Comparison of ENCODE assay signal across 1 cellular context in the genomic region with DNA sequence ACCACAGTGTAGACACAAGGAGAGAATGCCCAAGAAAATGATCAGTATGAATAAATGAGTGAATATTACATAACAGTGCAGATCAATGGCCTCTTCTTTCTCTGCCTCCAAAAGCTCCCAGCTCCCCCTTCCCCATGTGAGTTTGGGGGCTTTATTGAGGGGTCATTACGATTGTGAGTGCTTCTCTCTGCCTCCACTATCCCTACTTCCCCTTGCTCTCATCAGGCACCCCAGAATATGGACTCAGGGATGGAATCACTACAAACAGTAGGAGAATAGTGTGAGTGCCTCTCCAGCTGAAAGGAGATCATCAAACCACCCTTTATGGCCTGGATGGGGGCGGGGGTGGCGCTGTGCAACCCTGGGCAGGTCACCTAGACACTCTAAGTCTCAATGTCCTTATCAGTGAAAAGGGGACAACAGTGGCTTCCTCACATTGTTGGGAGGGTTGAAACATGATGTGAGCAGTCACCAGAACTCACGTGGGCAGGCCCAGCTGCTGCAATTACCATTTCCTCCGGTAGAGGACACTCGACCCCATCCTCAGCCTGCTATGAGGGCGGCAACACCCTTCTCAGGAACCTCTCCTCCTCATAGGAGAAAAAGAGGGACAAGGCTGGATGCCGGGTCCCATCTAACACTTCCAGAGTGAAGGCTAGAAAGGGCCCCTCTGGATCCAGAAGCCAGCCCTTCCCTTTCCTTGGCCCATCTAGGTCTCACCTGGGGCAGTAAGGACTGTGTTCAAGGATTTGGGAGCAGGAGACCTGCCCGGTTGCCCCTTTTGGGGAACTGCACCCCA.
TF ChIP-seq lines count a peak whose summit lies in the region.

No MANE protein-coding gene starts in this region.

TF ChIP-seq in K562, 482 proteins besides CTCF, POLR2A, EP300 and RAD21 (continued from another document and continues in another):
- TF ChIP-seq, protein P1, sequence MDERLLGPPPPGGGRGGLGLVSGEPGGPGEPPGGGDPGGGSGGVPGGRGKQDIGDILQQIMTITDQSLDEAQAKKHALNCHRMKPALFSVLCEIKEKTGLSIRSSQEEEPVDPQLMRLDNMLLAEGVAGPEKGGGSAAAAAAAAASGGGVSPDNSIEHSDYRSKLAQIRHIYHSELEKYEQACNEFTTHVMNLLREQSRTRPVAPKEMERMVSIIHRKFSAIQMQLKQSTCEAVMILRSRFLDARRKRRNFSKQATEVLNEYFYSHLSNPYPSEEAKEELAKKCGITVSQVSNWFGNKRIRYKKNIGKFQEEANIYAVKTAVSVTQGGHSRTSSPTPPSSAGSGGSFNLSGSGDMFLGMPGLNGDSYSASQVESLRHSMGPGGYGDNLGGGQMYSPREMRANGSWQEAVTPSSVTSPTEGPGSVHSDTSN (CRISPR knock-in tag; IDR thresholded peaks at IDR 0.05; ENCODE audit: low read depth): no peak
- TF ChIP-seq, protein P1 (tag; conservative IDR thresholded peaks at IDR 0.05; ENCODE audit: low read depth): no peak
- TF ChIP-seq KAT7 (CRISPR knock-in tag; IDR thresholded peaks at IDR 0.05; ENCODE audit: borderline replicate concordance) (no peak), NEUROD1 (IDR thresholded peaks at IDR 0.05; ENCODE audit: borderline replicate concordance, low read depth, low read length, partially characterized antibody) (peak; percentile 73), SMAD4 (CRISPR knock-in tag; conservative IDR thresholded peaks at IDR 0.05) (peak; percentile 43; the same call in 1 of the 2 replicates), NBN (IDR thresholded peaks at IDR 0.05; ENCODE audit: low read depth) (0 out of 2 replicates have a peak, but pooled peaks have one; percentile 45), KLF6 (CRISPR knock-in tag; IDR thresholded peaks at IDR 0.05; ENCODE audit: borderline replicate concordance) (no peak), FOXJ3 (CRISPR knock-in tag; IDR thresholded peaks at IDR 0.05) (no peak), PTBP1 (IDR thresholded peaks at IDR 0.05; ENCODE audit: low read depth, low read length) (no peak), MTF1 (CRISPR knock-in tag; IDR thresholded peaks at IDR 0.05; ENCODE audit: borderline replicate concordance) (no peak), ZNF57 (CRISPR knock-in tag; IDR thresholded peaks at IDR 0.05) (no peak), XRCC5 (IDR thresholded peaks at IDR 0.05; ENCODE audit: low read depth, low read length) (0 out of 2 replicates have a peak, but pooled peaks have one; percentile 38), MTA3 (IDR thresholded peaks at IDR 0.05; ENCODE audit: borderline replicate concordance) (peak; percentile 28; the same call in 1 of the 2 replicates), KLF10 (CRISPR knock-in tag; IDR thresholded peaks at IDR 0.05) (no peak), TEAD1 (CRISPR knock-in tag; IDR thresholded peaks at IDR 0.05) (peak; percentile 81 to 96), RBM14 (IDR thresholded peaks at IDR 0.05; ENCODE audit: borderline replicate concordance, insufficient read depth, low read depth, low read length) (no peak), MCM5 (IDR thresholded peaks at IDR 0.05; ENCODE audit: low read depth) (no peak), HDGF (IDR thresholded peaks at IDR 0.05) (no peak), PHB (CRISPR knock-in tag; IDR thresholded peaks at IDR 0.05) (no peak), CHD2 (IDR thresholded peaks at IDR 0.05; ENCODE audit: low read depth, low read length) (no peak), CXXC5 (CRISPR knock-in tag; IDR thresholded peaks at IDR 0.05) (0 out of 2 replicates have a peak, but pooled peaks have one; percentile 19), CHD1 (IDR thresholded peaks at IDR 0.05; ENCODE audit: low read length) (no peak), TCF7 (IDR thresholded peaks at IDR 0.05; ENCODE audit: borderline replicate concordance) (no peak), KLF1 (tag; IDR thresholded peaks at IDR 0.05) (peak; percentile 85), BHLHE40 (IDR thresholded peaks at IDR 0.05; ENCODE audit: low read length) (peak; percentile 91), TAF15 (IDR thresholded peaks at IDR 0.05; ENCODE audit: low read depth, low read length) (no peak), NELFE (IDR thresholded peaks at IDR 0.05; ENCODE audit: insufficient read depth, insufficient read length) (no peak), ZKSCAN3 (CRISPR knock-in tag; IDR thresholded peaks at IDR 0.05) (no peak), RB1 (IDR thresholded peaks at IDR 0.05; ENCODE audit: low read depth) (peak; percentile 69; the same call in 1 of the 2 replicates), CTBP1 (IDR thresholded peaks at IDR 0.05; ENCODE audit: borderline replicate concordance) (peak; percentile 88)
- TF ChIP-seq, protein P2, sequence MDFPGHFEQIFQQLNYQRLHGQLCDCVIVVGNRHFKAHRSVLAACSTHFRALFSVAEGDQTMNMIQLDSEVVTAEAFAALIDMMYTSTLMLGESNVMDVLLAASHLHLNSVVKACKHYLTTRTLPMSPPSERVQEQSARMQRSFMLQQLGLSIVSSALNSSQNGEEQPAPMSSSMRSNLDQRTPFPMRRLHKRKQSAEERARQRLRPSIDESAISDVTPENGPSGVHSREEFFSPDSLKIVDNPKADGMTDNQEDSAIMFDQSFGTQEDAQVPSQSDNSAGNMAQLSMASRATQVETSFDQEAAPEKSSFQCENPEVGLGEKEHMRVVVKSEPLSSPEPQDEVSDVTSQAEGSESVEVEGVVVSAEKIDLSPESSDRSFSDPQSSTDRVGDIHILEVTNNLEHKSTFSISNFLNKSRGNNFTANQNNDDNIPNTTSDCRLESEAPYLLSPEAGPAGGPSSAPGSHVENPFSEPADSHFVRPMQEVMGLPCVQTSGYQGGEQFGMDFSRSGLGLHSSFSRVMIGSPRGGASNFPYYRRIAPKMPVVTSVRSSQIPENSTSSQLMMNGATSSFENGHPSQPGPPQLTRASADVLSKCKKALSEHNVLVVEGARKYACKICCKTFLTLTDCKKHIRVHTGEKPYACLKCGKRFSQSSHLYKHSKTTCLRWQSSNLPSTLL (IDR thresholded peaks at IDR 0.05): no peak
- TF ChIP-seq, protein P3, sequence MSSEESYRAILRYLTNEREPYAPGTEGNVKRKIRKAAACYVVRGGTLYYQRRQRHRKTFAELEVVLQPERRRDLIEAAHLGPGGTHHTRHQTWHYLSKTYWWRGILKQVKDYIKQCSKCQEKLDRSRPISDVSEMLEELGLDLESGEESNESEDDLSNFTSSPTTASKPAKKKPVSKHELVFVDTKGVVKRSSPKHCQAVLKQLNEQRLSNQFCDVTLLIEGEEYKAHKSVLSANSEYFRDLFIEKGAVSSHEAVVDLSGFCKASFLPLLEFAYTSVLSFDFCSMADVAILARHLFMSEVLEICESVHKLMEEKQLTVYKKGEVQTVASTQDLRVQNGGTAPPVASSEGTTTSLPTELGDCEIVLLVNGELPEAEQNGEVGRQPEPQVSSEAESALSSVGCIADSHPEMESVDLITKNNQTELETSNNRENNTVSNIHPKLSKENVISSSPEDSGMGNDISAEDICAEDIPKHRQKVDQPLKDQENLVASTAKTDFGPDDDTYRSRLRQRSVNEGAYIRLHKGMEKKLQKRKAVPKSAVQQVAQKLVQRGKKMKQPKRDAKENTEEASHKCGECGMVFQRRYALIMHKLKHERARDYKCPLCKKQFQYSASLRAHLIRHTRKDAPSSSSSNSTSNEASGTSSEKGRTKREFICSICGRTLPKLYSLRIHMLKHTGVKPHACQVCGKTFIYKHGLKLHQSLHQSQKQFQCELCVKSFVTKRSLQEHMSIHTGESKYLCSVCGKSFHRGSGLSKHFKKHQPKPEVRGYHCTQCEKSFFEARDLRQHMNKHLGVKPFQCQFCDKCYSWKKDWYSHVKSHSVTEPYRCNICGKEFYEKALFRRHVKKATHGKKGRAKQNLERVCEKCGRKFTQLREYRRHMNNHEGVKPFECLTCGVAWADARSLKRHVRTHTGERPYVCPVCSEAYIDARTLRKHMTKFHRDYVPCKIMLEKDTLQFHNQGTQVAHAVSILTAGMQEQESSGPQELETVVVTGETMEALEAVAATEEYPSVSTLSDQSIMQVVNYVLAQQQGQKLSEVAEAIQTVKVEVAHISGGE (CRISPR knock-in tag; IDR thresholded peaks at IDR 0.05): 0 out of 6 replicates have a peak, but pooled peaks of 1 of the 3 experiments have one; percentile 12
- TF ChIP-seq, protein P4, sequence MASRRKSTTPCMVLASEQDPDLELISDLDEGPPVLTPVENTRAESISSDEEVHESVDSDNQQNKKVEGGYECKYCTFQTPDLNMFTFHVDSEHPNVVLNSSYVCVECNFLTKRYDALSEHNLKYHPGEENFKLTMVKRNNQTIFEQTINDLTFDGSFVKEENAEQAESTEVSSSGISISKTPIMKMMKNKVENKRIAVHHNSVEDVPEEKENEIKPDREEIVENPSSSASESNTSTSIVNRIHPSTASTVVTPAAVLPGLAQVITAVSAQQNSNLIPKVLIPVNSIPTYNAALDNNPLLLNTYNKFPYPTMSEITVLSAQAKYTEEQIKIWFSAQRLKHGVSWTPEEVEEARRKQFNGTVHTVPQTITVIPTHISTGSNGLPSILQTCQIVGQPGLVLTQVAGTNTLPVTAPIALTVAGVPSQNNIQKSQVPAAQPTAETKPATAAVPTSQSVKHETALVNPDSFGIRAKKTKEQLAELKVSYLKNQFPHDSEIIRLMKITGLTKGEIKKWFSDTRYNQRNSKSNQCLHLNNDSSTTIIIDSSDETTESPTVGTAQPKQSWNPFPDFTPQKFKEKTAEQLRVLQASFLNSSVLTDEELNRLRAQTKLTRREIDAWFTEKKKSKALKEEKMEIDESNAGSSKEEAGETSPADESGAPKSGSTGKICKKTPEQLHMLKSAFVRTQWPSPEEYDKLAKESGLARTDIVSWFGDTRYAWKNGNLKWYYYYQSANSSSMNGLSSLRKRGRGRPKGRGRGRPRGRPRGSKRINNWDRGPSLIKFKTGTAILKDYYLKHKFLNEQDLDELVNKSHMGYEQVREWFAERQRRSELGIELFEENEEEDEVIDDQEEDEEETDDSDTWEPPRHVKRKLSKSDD (conservative IDR thresholded peaks at IDR 0.05; ENCODE audit: low read length): no peak
- TF ChIP-seq, protein P5, sequence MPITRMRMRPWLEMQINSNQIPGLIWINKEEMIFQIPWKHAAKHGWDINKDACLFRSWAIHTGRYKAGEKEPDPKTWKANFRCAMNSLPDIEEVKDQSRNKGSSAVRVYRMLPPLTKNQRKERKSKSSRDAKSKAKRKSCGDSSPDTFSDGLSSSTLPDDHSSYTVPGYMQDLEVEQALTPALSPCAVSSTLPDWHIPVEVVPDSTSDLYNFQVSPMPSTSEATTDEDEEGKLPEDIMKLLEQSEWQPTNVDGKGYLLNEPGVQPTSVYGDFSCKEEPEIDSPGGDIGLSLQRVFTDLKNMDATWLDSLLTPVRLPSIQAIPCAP (CRISPR knock-in tag; IDR thresholded peaks at IDR 0.05; ENCODE audit: borderline replicate concordance): no peak
- TF ChIP-seq, protein P6, sequence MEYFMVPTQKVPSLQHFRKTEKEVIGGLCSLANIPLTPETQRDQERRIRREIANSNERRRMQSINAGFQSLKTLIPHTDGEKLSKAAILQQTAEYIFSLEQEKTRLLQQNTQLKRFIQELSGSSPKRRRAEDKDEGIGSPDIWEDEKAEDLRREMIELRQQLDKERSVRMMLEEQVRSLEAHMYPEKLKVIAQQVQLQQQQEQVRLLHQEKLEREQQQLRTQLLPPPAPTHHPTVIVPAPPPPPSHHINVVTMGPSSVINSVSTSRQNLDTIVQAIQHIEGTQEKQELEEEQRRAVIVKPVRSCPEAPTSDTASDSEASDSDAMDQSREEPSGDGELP (CRISPR knock-in tag; IDR thresholded peaks at IDR 0.05; ENCODE audit: borderline replicate concordance): peak; percentile 89
- TF ChIP-seq, protein P7, sequence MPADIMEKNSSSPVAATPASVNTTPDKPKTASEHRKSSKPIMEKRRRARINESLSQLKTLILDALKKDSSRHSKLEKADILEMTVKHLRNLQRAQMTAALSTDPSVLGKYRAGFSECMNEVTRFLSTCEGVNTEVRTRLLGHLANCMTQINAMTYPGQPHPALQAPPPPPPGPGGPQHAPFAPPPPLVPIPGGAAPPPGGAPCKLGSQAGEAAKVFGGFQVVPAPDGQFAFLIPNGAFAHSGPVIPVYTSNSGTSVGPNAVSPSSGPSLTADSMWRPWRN (IDR thresholded peaks at IDR 0.05; ENCODE audit: low read depth): no peak
- TF ChIP-seq, protein P8, sequence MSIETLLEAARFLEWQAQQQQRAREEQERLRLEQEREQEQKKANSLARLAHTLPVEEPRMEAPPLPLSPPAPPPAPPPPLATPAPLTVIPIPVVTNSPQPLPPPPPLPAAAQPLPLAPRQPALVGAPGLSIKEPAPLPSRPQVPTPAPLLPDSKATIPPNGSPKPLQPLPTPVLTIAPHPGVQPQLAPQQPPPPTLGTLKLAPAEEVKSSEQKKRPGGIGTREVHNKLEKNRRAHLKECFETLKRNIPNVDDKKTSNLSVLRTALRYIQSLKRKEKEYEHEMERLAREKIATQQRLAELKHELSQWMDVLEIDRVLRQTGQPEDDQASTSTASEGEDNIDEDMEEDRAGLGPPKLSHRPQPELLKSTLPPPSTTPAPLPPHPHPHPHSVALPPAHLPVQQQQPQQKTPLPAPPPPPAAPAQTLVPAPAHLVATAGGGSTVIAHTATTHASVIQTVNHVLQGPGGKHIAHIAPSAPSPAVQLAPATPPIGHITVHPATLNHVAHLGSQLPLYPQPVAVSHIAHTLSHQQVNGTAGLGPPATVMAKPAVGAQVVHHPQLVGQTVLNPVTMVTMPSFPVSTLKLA (conservative IDR thresholded peaks at IDR 0.05): peak; percentile 84 to 91
- TF ChIP-seq, protein P9, sequence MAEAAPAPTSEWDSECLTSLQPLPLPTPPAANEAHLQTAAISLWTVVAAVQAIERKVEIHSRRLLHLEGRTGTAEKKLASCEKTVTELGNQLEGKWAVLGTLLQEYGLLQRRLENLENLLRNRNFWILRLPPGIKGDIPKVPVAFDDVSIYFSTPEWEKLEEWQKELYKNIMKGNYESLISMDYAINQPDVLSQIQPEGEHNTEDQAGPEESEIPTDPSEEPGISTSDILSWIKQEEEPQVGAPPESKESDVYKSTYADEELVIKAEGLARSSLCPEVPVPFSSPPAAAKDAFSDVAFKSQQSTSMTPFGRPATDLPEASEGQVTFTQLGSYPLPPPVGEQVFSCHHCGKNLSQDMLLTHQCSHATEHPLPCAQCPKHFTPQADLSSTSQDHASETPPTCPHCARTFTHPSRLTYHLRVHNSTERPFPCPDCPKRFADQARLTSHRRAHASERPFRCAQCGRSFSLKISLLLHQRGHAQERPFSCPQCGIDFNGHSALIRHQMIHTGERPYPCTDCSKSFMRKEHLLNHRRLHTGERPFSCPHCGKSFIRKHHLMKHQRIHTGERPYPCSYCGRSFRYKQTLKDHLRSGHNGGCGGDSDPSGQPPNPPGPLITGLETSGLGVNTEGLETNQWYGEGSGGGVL (CRISPR knock-in tag; IDR thresholded peaks at IDR 0.05): no peak
- TF ChIP-seq, protein P10, sequence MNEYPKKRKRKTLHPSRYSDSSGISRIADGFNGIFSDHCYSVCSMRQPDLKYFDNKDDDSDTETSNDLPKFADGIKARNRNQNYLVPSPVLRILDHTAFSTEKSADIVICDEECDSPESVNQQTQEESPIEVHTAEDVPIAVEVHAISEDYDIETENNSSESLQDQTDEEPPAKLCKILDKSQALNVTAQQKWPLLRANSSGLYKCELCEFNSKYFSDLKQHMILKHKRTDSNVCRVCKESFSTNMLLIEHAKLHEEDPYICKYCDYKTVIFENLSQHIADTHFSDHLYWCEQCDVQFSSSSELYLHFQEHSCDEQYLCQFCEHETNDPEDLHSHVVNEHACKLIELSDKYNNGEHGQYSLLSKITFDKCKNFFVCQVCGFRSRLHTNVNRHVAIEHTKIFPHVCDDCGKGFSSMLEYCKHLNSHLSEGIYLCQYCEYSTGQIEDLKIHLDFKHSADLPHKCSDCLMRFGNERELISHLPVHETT (CRISPR knock-in tag; conservative IDR thresholded peaks at IDR 0.05 in 1 of 2, IDR thresholded peaks at IDR 0.05 in 1 of 2): no peak
